Comparison of ENCODE assay signal across 13 cellular contexts in the genomic region with DNA sequence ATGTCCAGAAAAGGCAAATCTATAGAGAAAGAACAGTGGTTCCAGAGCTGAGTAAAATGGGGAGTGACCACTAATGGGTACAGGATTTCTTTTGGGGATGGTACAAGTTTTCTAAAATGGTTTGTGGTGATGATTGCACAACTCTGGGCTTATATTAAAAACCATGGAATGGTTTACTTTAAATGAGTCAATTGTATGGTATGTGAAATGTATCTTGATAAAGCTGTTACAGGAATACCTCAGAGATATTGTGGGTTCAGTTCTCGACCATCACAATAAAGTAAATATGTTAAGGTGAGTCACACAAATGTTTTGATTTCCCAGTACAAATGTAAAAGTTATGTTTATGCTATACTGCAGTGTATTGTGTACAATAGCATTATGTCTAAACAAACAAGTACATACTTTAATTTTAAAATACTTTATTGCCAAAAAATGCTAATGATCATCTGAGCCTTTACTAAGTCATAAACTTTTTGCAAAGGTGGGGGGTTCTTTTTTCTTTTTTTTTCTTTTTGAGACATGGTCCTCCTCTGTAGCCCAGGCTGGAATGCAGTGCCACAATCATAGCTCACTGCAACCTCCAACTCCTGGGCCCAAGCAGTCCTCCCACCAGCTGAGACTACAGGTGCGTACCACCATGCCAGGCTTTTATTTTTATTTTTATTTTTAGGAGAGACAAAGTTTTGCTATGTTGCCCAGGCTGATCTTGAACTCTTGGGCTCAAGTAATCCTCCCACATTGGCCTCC.
DNase-seq lines count a peak whose midpoint lies in the region; ATAC-seq and TF ChIP-seq lines count a peak whose summit lies in the region.
"Had no signal": no experiment of that assay in that cellular context is flagged by ENCODE, and none has a peak within 500 bp of the region (broad histone marks: within the 10 kb centered on the region; RNA-seq: fewer than 3 reads in every experiment).

No MANE protein-coding gene starts in this region.

- ATAC-seq in activated T-helper 17 cell treated with anti-CD3 and anti-CD28 coated beads, Interleukin-2, amount 50 U/mL, for 72 hours (replicated peaks) = peak; percentile 59
- ATAC-seq in HG02970 (IDR thresholded peaks at IDR 0.05; ENCODE audit: low FRiP score, unreplicated experiment) = no peak
- ATAC-seq: activated CD4-positive, CD25-positive, alpha-beta regulatory T cell treated with anti-CD3 and anti-CD28 coated beads, Interleukin-2, amount 50 U/mL, for 24 hours had no signal

- H3K4me1 Mint-ChIP-seq in activated T-helper 17 cell treated with anti-CD3 and anti-CD28 coated beads, Interleukin-2, amount 50 U/mL, for 72 hours = no peaks in the 10 kb centered on the region
- H3K4me1 Mint-ChIP-seq: activated naive CD4-positive, alpha-beta T cell treated with anti-CD3 and anti-CD28 coated beads, Interleukin-2, amount 10 ng/mL, durations not matched to agents 7 days and 5 days; CD4-positive, alpha-beta memory T cell had no signal

- no peaks in the 10 kb centered on the region for H3K27me3 Mint-ChIP-seq in activated T-helper 17 cell treated with anti-CD3 and anti-CD28 coated beads, Interleukin-2, amount 50 U/mL, for 72 hours
- H3K27me3 Mint-ChIP-seq: activated naive CD4-positive, alpha-beta T cell treated with anti-CD3 and anti-CD28 coated beads, Interleukin-2, amount 10 ng/mL, durations not matched to agents 7 days and 5 days; CD4-positive, alpha-beta memory T cell had no signal

- no peak for TF ChIP-seq CTCF in AG04449 (IDR thresholded peaks at IDR 0.05; ENCODE audit: insufficient read depth, low read length, missing control alignments)

- CTCF ChIA-PET in AG04449 (lab: Yijun Ruan, JAX) = interaction anchor here (0.9 to 1.2 kb wide), 2 partner anchors 36 to 131 kb away, joined by 3 read pairs; no protein-coding TSS in a partner anchor

- in situ Hi-C loops in G401 (cut with HindIII; ENCODE audit: low sequenced_read_pairs) = no loop called here

- no peak overlapping the region for H3K4me3 Mint-ChIP-seq in activated T-helper 17 cell treated with anti-CD3 and anti-CD28 coated beads, Interleukin-2, amount 50 U/mL, for 72 hours
- H3K4me3 Mint-ChIP-seq: activated naive CD4-positive, alpha-beta T cell treated with anti-CD3 and anti-CD28 coated beads, Interleukin-2, amount 10 ng/mL, durations not matched to agents 7 days and 5 days; CD4-positive, alpha-beta memory T cell had no signal

- no peak overlapping the region for H3K27ac Mint-ChIP-seq in activated T-helper 17 cell treated with anti-CD3 and anti-CD28 coated beads, Interleukin-2, amount 50 U/mL, for 72 hours
- H3K27ac Mint-ChIP-seq: activated naive CD4-positive, alpha-beta T cell treated with anti-CD3 and anti-CD28 coated beads, Interleukin-2, amount 10 ng/mL, durations not matched to agents 7 days and 5 days; CD4-positive, alpha-beta memory T cell had no signal

- peaks cover 7% of the 10 kb centered on the region for H3K36me3 Mint-ChIP-seq in activated T-helper 17 cell treated with anti-CD3 and anti-CD28 coated beads, Interleukin-2, amount 50 U/mL, for 72 hours (ENCODE audit: low read depth)

- DNase-seq in AG04449 (ENCODE audit: low read depth, low spot score) (peak; percentile 71), HS-27A (ENCODE audit: low read depth) (peak; percentile 90), hepatic stellate cell (ENCODE audit: low spot score) (peak; percentile 23), NCI-H1092 treated with DMSO at 0.1 percent for 48 hours (lab: John Stamatoyannopoulos, UW) (no peak), GDM1 (lab: John Stamatoyannopoulos, UW) (no peak), G401 (ENCODE audit: low spot score) (no peak)
- DNase-seq: activated naive CD4-positive, alpha-beta T cell treated with anti-CD3 and anti-CD28 coated beads, Interleukin-2, amount 10 ng/mL, durations not matched to agents 7 days and 5 days; CD4-positive, alpha-beta memory T cell; NCI-H1436; substantia nigra had no signal

- no peak overlapping the region for H3K4me3 ChIP-seq in AG04449 (ENCODE audit: low read depth, low read length)

- H3K9me3 Mint-ChIP-seq in activated T-helper 17 cell treated with anti-CD3 and anti-CD28 coated beads, Interleukin-2, amount 50 U/mL, for 72 hours = peaks cover 5% of the 10 kb centered on the region

- POLR2A ChIA-PET in AG04449 (lab: Yijun Ruan, JAX) = interaction anchor here (0.6 to 1.9 kb wide), 2 partner anchors 35 to 98 kb away, joined by 4 to 6 read pairs; a partner anchor contains a TSS

Comparison
In these comparisons a context has a peak if more than half of its experiments do, and no peak if none do; other contexts are left out.
1. DNase-seq: peak in AG04449 (single experiment), HS-27A (single experiment) and hepatic stellate cell (single experiment); none in NCI-H1092 treated with DMSO at 0.1 percent for 48 hours (single experiment), GDM1 (single experiment) and G401 (single experiment).